ENCODE assay signal across 1 cellular context in the genomic region with DNA sequence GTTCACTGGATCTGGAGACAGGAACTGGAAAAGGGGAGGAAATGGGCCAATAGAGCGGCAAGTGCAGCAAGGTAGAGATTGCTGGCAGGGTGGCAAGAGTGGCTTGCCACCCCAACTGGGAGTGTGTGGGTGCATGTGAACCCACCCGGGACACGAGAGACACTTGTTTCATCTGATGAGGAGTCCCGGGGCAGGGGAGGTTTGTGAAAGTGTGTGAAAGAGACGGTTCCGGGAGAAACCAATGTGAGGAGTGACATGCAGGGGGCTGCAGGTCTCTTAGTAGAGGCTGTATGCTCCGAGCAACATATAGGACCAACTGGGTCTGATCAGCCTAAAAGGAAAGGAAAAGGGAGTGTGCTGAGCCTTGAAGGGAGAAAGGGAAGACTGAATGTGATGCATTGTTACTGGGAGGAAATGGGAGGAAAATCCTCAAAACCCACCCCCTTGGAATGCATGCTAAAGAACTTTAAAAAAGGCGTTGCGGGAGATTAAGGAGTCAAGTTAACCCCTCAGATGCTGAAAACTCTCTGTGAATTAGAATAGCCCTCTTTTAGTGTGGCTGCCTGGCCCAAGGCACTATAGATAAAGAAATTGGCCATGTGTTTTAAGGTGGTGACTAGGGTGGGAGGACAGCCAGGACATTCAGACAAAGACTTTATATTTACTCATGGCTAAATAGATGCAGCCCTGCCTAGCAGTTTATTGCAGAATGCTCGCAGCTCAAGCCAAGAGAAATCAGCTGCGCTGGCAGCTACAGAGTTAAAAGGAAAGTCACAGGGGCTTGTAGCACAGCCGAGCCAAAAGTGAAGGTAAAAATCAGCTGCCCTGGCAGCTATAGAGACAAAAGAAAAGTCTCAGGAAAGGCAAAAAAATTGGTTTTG.
TF ChIP-seq lines count a peak whose summit lies in the region.

No MANE protein-coding gene starts in this region.

TF ChIP-seq in GM23338, 12 proteins besides CTCF, POLR2A, EP300 and RAD21:
- TF ChIP-seq, protein P1, sequence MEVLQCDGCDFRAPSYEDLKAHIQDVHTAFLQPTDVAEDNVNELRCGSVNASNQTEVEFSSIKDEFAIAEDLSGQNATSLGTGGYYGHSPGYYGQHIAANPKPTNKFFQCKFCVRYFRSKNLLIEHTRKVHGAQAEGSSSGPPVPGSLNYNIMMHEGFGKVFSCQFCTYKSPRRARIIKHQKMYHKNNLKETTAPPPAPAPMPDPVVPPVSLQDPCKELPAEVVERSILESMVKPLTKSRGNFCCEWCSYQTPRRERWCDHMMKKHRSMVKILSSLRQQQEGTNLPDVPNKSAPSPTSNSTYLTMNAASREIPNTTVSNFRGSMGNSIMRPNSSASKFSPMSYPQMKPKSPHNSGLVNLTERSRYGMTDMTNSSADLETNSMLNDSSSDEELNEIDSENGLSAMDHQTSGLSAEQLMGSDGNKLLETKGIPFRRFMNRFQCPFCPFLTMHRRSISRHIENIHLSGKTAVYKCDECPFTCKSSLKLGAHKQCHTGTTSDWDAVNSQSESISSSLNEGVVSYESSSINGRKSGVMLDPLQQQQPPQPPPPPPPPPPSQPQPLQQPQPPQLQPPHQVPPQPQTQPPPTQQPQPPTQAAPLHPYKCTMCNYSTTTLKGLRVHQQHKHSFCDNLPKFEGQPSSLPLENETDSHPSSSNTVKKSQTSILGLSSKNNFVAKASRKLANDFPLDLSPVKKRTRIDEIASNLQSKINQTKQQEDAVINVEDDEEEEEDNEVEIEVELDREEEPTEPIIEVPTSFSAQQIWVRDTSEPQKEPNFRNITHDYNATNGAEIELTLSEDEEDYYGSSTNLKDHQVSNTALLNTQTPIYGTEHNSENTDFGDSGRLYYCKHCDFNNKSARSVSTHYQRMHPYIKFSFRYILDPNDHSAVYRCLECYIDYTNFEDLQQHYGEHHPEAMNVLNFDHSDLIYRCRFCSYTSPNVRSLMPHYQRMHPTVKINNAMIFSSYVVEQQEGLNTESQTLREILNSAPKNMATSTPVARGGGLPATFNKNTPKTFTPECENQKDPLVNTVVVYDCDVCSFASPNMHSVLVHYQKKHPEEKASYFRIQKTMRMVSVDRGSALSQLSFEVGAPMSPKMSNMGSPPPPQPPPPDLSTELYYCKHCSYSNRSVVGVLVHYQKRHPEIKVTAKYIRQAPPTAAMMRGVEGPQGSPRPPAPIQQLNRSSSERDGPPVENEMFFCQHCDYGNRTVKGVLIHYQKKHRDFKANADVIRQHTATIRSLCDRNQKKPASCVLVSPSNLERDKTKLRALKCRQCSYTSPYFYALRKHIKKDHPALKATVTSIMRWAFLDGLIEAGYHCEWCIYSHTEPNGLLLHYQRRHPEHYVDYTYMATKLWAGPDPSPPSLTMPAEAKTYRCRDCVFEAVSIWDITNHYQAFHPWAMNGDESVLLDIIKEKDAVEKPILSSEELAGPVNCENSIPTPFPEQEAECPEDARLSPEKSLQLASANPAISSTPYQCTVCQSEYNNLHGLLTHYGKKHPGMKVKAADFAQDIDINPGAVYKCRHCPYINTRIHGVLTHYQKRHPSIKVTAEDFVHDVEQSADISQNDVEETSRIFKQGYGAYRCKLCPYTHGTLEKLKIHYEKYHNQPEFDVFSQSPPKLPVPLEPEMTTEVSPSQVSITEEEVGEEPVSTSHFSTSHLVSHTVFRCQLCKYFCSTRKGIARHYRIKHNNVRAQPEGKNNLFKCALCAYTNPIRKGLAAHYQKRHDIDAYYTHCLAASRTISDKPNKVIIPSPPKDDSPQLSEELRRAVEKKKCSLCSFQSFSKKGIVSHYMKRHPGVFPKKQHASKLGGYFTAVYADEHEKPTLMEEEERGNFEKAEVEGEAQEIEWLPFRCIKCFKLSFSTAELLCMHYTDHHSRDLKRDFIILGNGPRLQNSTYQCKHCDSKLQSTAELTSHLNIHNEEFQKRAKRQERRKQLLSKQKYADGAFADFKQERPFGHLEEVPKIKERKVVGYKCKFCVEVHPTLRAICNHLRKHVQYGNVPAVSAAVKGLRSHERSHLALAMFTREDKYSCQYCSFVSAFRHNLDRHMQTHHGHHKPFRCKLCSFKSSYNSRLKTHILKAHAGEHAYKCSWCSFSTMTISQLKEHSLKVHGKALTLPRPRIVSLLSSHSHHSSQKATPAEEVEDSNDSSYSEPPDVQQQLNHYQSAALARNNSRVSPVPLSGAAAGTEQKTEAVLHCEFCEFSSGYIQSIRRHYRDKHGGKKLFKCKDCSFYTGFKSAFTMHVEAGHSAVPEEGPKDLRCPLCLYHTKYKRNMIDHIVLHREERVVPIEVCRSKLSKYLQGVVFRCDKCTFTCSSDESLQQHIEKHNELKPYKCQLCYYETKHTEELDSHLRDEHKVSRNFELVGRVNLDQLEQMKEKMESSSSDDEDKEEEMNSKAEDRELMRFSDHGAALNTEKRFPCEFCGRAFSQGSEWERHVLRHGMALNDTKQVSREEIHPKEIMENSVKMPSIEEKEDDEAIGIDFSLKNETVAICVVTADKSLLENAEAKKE (CRISPR knock-in tag; IDR thresholded peaks at IDR 0.05) = peak; percentile 63; the same call in 1 of the 2 replicates
- TF ChIP-seq ZNF114 (CRISPR knock-in tag; IDR thresholded peaks at IDR 0.05) = peak; percentile 53; the same call in 1 of the 2 replicates
- TF ChIP-seq, protein P2, sequence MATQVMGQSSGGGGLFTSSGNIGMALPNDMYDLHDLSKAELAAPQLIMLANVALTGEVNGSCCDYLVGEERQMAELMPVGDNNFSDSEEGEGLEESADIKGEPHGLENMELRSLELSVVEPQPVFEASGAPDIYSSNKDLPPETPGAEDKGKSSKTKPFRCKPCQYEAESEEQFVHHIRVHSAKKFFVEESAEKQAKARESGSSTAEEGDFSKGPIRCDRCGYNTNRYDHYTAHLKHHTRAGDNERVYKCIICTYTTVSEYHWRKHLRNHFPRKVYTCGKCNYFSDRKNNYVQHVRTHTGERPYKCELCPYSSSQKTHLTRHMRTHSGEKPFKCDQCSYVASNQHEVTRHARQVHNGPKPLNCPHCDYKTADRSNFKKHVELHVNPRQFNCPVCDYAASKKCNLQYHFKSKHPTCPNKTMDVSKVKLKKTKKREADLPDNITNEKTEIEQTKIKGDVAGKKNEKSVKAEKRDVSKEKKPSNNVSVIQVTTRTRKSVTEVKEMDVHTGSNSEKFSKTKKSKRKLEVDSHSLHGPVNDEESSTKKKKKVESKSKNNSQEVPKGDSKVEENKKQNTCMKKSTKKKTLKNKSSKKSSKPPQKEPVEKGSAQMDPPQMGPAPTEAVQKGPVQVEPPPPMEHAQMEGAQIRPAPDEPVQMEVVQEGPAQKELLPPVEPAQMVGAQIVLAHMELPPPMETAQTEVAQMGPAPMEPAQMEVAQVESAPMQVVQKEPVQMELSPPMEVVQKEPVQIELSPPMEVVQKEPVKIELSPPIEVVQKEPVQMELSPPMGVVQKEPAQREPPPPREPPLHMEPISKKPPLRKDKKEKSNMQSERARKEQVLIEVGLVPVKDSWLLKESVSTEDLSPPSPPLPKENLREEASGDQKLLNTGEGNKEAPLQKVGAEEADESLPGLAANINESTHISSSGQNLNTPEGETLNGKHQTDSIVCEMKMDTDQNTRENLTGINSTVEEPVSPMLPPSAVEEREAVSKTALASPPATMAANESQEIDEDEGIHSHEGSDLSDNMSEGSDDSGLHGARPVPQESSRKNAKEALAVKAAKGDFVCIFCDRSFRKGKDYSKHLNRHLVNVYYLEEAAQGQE (IDR thresholded peaks at IDR 0.05; ENCODE audit: unreplicated experiment) = no peak
- no peak for TF ChIP-seq EZH2phosphoT487 (IDR thresholded peaks at IDR 0.05; ENCODE audit: unreplicated experiment)
- no peak; the same call in 1 of the 2 replicates for TF ChIP-seq NANOG (IDR thresholded peaks at IDR 0.05; ENCODE audit: borderline replicate concordance)
- TF ChIP-seq, protein P3, sequence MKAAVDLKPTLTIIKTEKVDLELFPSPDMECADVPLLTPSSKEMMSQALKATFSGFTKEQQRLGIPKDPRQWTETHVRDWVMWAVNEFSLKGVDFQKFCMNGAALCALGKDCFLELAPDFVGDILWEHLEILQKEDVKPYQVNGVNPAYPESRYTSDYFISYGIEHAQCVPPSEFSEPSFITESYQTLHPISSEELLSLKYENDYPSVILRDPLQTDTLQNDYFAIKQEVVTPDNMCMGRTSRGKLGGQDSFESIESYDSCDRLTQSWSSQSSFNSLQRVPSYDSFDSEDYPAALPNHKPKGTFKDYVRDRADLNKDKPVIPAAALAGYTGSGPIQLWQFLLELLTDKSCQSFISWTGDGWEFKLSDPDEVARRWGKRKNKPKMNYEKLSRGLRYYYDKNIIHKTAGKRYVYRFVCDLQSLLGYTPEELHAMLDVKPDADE (IDR thresholded peaks at IDR 0.05) = peak; percentile 52; the same call in 1 of the 2 replicates
- TF ChIP-seq ZNF331 (CRISPR knock-in tag; IDR thresholded peaks at IDR 0.05; ENCODE audit: low read depth) = no peak
- no peak for TF ChIP-seq STAT1 (IDR thresholded peaks at IDR 0.05; ENCODE audit: unreplicated experiment)
- peak; percentile 86 for TF ChIP-seq POLR2AphosphoS5 (IDR thresholded peaks at IDR 0.05; ENCODE audit: low read depth)
